ENCODE assay signal across 8 cellular contexts in the genomic region with DNA sequence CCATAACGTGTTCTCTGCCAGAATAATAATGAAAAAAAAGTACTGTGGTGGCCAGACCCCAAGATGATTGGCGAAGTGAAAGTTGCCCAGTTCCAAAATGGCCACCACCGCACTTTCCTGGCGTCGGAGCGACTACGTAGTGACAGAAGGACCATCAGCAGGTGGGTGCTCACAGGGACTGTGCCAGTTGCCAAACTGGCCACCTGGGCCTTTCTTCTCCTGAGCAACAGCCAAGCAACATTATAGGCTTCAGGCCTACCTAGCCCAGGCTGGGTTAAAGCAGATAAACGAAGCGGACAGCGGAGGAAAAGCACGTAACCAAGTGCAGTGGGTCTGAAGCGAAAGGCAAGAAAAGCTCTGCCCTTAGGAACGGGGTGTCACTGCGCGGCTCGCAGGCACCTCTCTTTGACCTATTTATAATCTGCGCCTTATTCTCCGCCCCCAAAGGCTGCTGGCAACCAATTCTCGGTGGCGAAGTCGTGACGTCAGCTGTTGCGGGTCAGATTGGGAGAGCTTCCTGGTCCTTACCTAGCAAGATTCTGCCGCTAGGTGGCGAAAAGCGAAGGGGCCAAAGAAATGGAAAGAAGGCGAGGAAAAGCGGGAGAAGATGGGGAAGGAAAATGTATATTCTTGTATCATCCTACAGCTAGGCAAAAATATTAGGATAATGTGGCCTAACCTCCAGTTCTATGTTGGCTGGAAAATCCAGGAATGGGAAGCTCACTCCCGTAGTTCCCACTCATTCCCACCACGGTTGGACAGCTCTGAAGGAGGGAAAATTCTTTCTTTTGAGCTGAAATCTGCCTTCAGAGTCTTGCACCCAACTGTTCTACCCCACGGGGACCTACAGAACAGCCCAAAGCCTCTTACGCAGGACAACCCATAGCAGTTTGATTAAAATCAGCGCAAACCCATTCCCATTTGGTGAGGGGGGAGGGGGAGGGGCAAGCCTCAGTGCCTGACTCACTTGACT. TPM values are rescaled to one million over a fixed set of nuclear protein-coding genes. Genes with fewer than 3 reads are reported as not detected.
A peak's percentile ranks its signal among the peaks of the same experiment; 100 is the strongest.
DNase-seq lines count a peak whose midpoint lies in the region; ATAC-seq and TF ChIP-seq lines count a peak whose summit lies in the region.

No MANE protein-coding gene starts in this region.

- no peaks in the 10 kb centered on the region for H3K36me3 Mint-ChIP-seq in nephron progenitor cell (ENCODE audit: low read depth)

- no peaks in the 10 kb centered on the region for H3K9me3 Mint-ChIP-seq in nephron progenitor cell
- H3K9me3 Mint-ChIP-seq in stimulated activated naive CD8-positive, alpha-beta T cell treated with anti-CD3 and anti-CD28 coated beads, Interleukin-15, amount 100 ng/mL, for 72 hours = no peaks in the 10 kb centered on the region

- H3K27me3 Mint-ChIP-seq in nephron progenitor cell (ENCODE audit: low read depth, poor library complexity) = peaks cover 15% of the 10 kb centered on the region
- H3K27me3 Mint-ChIP-seq in stimulated activated naive CD8-positive, alpha-beta T cell treated with anti-CD3 and anti-CD28 coated beads, Interleukin-15, amount 100 ng/mL, for 72 hours = peaks cover 7% of the 10 kb centered on the region

- H3K27ac Mint-ChIP-seq in nephron progenitor cell = peak overlapping the region; percentile 98
- peak overlapping the region; percentile 98 to 99 for H3K27ac Mint-ChIP-seq in stimulated activated naive CD8-positive, alpha-beta T cell treated with anti-CD3 and anti-CD28 coated beads, Interleukin-15, amount 100 ng/mL, for 72 hours

- H3K4me1 Mint-ChIP-seq in nephron progenitor cell = peaks cover 13% of the 10 kb centered on the region
- H3K4me1 Mint-ChIP-seq in stimulated activated naive CD8-positive, alpha-beta T cell treated with anti-CD3 and anti-CD28 coated beads, Interleukin-15, amount 100 ng/mL, for 72 hours = peaks cover 8% of the 10 kb centered on the region

- TF ChIP-seq CTCF in LNCAP (IDR thresholded peaks at IDR 0.05) = peak; percentile 88
- peak; percentile 93 for TF ChIP-seq CTCF in fibroblast of the aortic adventitia (IDR thresholded peaks at IDR 0.05; ENCODE audit: insufficient read depth, low read length)
- TF ChIP-seq CTCF in nephron progenitor cell (IDR thresholded peaks at IDR 0.05) = peak; percentile 83

- ATAC-seq in stimulated activated naive CD8-positive, alpha-beta T cell treated with anti-CD3 and anti-CD28 coated beads, Interleukin-15, amount 100 ng/mL, for 72 hours = peak; percentile 98

- DNase-seq in ELF-1 (ENCODE audit: low read depth, low spot score) (peak; percentile 98), GOT3 (lab: John Stamatoyannopoulos, UW) (peak; percentile 81), RPMI8226 (peak; percentile 99), fibroblast of the aortic adventitia (ENCODE audit: low read depth) (peak; percentile 97), nephron progenitor cell (peak; percentile 99)
- DNase-seq in activated T-helper 9 cell treated with anti-CD3 and anti-CD28 coated beads, Interleukin-2, amount 50 U/mL, for 16 hours (ENCODE audit: low read depth) = peak; percentile 93
- DNase-seq in stimulated activated naive CD8-positive, alpha-beta T cell treated with anti-CD3 and anti-CD28 coated beads, Interleukin-15, amount 100 ng/mL, for 72 hours = peak; percentile 95 to 97

- H3K4me3 ChIP-seq in fibroblast of the aortic adventitia (ENCODE audit: low read depth, low read length) = peak overlapping the region; percentile 68

- H3K4me3 Mint-ChIP-seq in nephron progenitor cell = peak overlapping the region; percentile 85
- peak overlapping the region; percentile 89 to 99 for H3K4me3 Mint-ChIP-seq in stimulated activated naive CD8-positive, alpha-beta T cell treated with anti-CD3 and anti-CD28 coated beads, Interleukin-15, amount 100 ng/mL, for 72 hours

RNA-seq across cellular contexts. Expression of a gene that starts 6.9 kb away (rescaled TPM):
- not detected in 2 replicates for total RNA-seq in fibroblast of the aortic adventitia (ENCODE audit: low replicate concordance)

RNA-seq across cellular contexts. Expression of a gene that starts 17.0 kb away (rescaled TPM):
- 11.7 and 19.2 TPM in 2 replicates for total RNA-seq in fibroblast of the aortic adventitia (ENCODE audit: low replicate concordance)

RNA-seq across cellular contexts. Expression of a gene that starts 31.0 kb away (rescaled TPM):
- total RNA-seq in fibroblast of the aortic adventitia (ENCODE audit: low replicate concordance) = 0.49 TPM in 1 of 2 replicates, not detected in the other

Comparison
In these comparisons a context has a peak if more than half of its experiments do, and no peak if none do; other contexts are left out.
1. Peak in every context shown above with its lines: DNase-seq, ATAC-seq and H3K4me3 ChIP-seq.